Comparison of ENCODE assay signal across 26 cellular contexts in genomic region chr12:132055535-132056096, GRCh38.
"Had no signal": no experiment of that assay in that cellular context is flagged by ENCODE, and none has a peak within 500 bp of the region (broad histone marks: within the 10 kb centered on the region; RNA-seq: fewer than 3 reads in every experiment).

No MANE protein-coding gene starts in this region.

- DNase-seq: activated CD4-positive, alpha-beta T cell treated with anti-CD3 and anti-CD28 coated beads for 1 hour; activated naive CD4-positive, alpha-beta T cell; activated T-cell treated with anti-CD3 and anti-CD28 coated beads, Interleukin-2, amount 50 U/mL, for 1 hour; adrenal gland; brain microvascular endothelial cell; caudate nucleus; dermis blood vessel endothelial cell; effector CD8-positive, alpha-beta T cell; erythroblast; foreskin fibroblast; heart right ventricle; naive thymus-derived CD8-positive, alpha-beta T cell; small intestine; stimulated activated CD4-positive, alpha-beta T cell treated with anti-CD3 and anti-CD28 coated beads, Interleukin-2, amount 100 ng/mL, for 24 hours; transverse colon; uterus; WERI-Rb-1 had no signal

- H3K4me1 Mint-ChIP-seq: stimulated activated effector memory CD8-positive, alpha-beta T cell treated with anti-CD3 and anti-CD28 coated beads, Interleukin-12 subunit alpha, Interleukin-12 subunit beta, amount 100 ng/mL, for 72 hours had no signal

- H3K4me3 ChIP-seq: adrenal gland, ascending aorta, heart right ventricle, lung, transverse colon, uterus had no signal

- H3K27ac ChIP-seq: adrenal gland, ascending aorta, brain microvascular endothelial cell, heart right ventricle, neutrophil, parathyroid adenoma, transverse colon, uterus, WERI-Rb-1 had no signal

- H3K9me3 Mint-ChIP-seq: naive thymus-derived CD8-positive, alpha-beta T cell; stimulated activated effector memory CD8-positive, alpha-beta T cell treated with anti-CD3 and anti-CD28 coated beads, Interleukin-12 subunit alpha, Interleukin-12 subunit beta, amount 100 ng/mL, for 72 hours had no signal

- FAIRE-seq: small intestine, TTC549 had no signal

- H3K9me3 ChIP-seq: adrenal gland, ascending aorta, heart right ventricle, neutrophil, transverse colon, uterus had no signal

- H3K27ac Mint-ChIP-seq: activated naive CD8-positive, alpha-beta T cell; stimulated activated effector memory CD8-positive, alpha-beta T cell treated with anti-CD3 and anti-CD28 coated beads, Interleukin-12 subunit alpha, Interleukin-12 subunit beta, amount 100 ng/mL, for 72 hours had no signal

- ATAC-seq: heart right ventricle; left lobe of liver; naive thymus-derived CD8-positive, alpha-beta T cell; sciatic nerve; stimulated activated effector memory CD8-positive, alpha-beta T cell treated with anti-CD3 and anti-CD28 coated beads, Interleukin-12 subunit alpha, Interleukin-12 subunit beta, amount 100 ng/mL, for 72 hours had no signal

- H3K36me3 ChIP-seq: uterus had no signal

- H2AFZ ChIP-seq: parathyroid adenoma had no signal

- H3K27me3 ChIP-seq: adrenal gland, ascending aorta, brain microvascular endothelial cell, heart right ventricle, neutrophil, transverse colon, uterus had no signal

- H3K27me3 Mint-ChIP-seq: activated naive CD8-positive, alpha-beta T cell; naive thymus-derived CD8-positive, alpha-beta T cell had no signal

- H3K9ac ChIP-seq: parathyroid adenoma had no signal

- H3K4me3 Mint-ChIP-seq: activated naive CD8-positive, alpha-beta T cell; naive thymus-derived CD8-positive, alpha-beta T cell; stimulated activated effector memory CD8-positive, alpha-beta T cell treated with anti-CD3 and anti-CD28 coated beads, Interleukin-12 subunit alpha, Interleukin-12 subunit beta, amount 100 ng/mL, for 72 hours had no signal

- H3K4me1 ChIP-seq: adrenal gland, ascending aorta, parathyroid adenoma, transverse colon, uterus had no signal
